ENCODE assay signal across 1 cellular context in the genomic region with DNA sequence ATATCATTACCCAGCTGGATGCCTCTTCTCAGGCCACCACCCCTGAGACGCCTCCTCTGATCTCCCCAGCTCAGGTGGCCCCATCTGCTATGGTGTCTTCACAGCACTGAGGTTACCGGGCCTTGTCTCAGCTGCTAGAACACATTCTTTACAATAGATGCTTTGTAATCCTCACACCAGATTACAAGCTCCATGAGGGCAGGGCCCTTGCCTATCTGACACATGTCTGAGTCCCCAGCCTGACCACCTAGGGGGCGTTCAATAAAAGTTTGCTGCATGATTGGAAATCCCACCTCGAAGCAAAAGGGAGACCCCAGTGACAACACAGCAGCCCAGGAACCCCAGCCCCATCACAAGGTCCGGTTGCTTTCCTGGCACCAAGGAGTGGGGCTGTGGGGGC.
TF ChIP-seq lines count a peak whose summit lies in the region.

No MANE protein-coding gene starts in this region.

TF ChIP-seq in HCT116, 20 proteins besides CTCF, POLR2A, EP300 and RAD21 (continued from another document):
- TF ChIP-seq, protein P1, sequence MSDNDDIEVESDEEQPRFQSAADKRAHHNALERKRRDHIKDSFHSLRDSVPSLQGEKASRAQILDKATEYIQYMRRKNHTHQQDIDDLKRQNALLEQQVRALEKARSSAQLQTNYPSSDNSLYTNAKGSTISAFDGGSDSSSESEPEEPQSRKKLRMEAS (IDR thresholded peaks at IDR 0.05) = no peak
- no peak for TF ChIP-seq YY1 (IDR thresholded peaks at IDR 0.05; ENCODE audit: extremely low read depth, insufficient replicate concordance, low read depth, low read length)
- no peak for TF ChIP-seq ZFX (IDR thresholded peaks at IDR 0.05)
- TF ChIP-seq EZH2phosphoT487 (IDR thresholded peaks at IDR 0.05; ENCODE audit: borderline replicate concordance) = no peak
- no peak for TF ChIP-seq TCF7L2 (IDR thresholded peaks at IDR 0.05; ENCODE audit: borderline replicate concordance, extremely low read depth, insufficient read depth, insufficient read length)
- no peak for TF ChIP-seq JUND (IDR thresholded peaks at IDR 0.05)
- no peak for TF ChIP-seq ZNF274 (IDR thresholded peaks at IDR 0.05; ENCODE audit: low read depth, low read length)
- TF ChIP-seq EGR1 (IDR thresholded peaks at IDR 0.05; ENCODE audit: low read depth) = no peak
- no peak for TF ChIP-seq REST (IDR thresholded peaks at IDR 0.05; ENCODE audit: low read depth)
